Comparison of ENCODE assay signal across 17 cellular contexts in the genomic region with DNA sequence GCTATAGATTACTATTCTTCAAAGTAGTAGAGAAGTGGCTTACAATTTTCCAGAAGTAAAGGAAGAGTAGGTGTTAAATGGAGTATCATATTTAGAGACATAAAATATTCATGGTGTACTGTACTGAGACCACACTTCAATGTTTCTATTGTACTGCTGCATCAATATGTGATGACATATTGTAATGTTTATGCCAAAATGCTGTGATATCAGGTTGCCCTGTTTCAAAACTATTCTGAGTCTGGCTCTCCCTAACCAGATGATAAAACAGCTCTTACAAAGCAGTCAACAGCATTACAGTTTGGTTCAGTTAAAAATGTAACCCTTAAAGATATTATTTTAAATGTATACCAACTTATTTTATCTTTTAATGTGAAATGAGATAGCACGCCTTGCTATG. TPM values are rescaled to one million over a fixed set of nuclear protein-coding genes. Genes with fewer than 3 reads are reported as not detected.
"Had no signal": no experiment of that assay in that cellular context is flagged by ENCODE, and none has a peak within 500 bp of the region (broad histone marks: within the 10 kb centered on the region; RNA-seq: fewer than 3 reads in every experiment).

No MANE protein-coding gene starts in this region.

- H3K27ac ChIP-seq: ascending aorta, heart left ventricle, parathyroid adenoma, suprapubic skin had no signal

- H3K4me3 ChIP-seq: ascending aorta, dorsolateral prefrontal cortex, heart left ventricle, mucosa of descending colon, suprapubic skin had no signal

- H3K9me3 Mint-ChIP-seq: activated T-helper 1 cell treated with anti-CD3 and anti-CD28 coated beads, Interleukin-12 subunit alpha, Interleukin-12 subunit beta, Interleukin-2, Interleukin-4 antibody, amounts not matched to agents 30 ng/mL and 10 ng/mL and 1 ng/mL, durations not matched to agents 14 hours and 24 hours and 36 hours; naive thymus-derived CD8-positive, alpha-beta T cell had no signal

- H3K27me3 ChIP-seq: ascending aorta, dorsolateral prefrontal cortex, heart left ventricle, suprapubic skin had no signal

- H3K27me3 Mint-ChIP-seq: naive thymus-derived CD8-positive, alpha-beta T cell had no signal

- H3K4me3 Mint-ChIP-seq: activated T-helper 1 cell treated with anti-CD3 and anti-CD28 coated beads, Interleukin-12 subunit alpha, Interleukin-12 subunit beta, Interleukin-2, Interleukin-4 antibody, amounts not matched to agents 30 ng/mL and 10 ng/mL and 1 ng/mL, durations not matched to agents 14 hours and 24 hours and 36 hours; naive thymus-derived CD8-positive, alpha-beta T cell had no signal

- DNase-seq: activated CD4-positive, CD25-positive, alpha-beta regulatory T cell treated with anti-CD3 and anti-CD28 coated beads, Interleukin-2, amount 50 U/mL, for 72 hours; dorsolateral prefrontal cortex; foreskin melanocyte; heart left ventricle; left colon; mucosa of descending colon; stimulated activated naive CD8-positive, alpha-beta T cell treated with anti-CD3 and anti-CD28 coated beads, Interleukin-15, Interleukin-2, amounts not matched to agents 100 U/mL and 50 U/mL, for 24 hours; trophoblast cell had no signal

- H3K9me3 ChIP-seq: ascending aorta, heart left ventricle, mucosa of descending colon, suprapubic skin had no signal

- ATAC-seq: mucosa of descending colon; stimulated activated naive CD8-positive, alpha-beta T cell treated with anti-CD3 and anti-CD28 coated beads, Interleukin-15, Interleukin-2, amounts not matched to agents 100 U/mL and 50 U/mL, for 24 hours had no signal

- H3K27ac Mint-ChIP-seq: activated T-helper 1 cell treated with anti-CD3 and anti-CD28 coated beads, Interleukin-12 subunit alpha, Interleukin-12 subunit beta, Interleukin-2, Interleukin-4 antibody, amounts not matched to agents 30 ng/mL and 10 ng/mL and 1 ng/mL, durations not matched to agents 14 hours and 24 hours and 36 hours had no signal

RNA-seq across cellular contexts. Expression of a gene that starts 30.8 kb away (rescaled TPM):
- total RNA-seq: activated CD8-positive, alpha-beta memory T cell treated with anti-CD3 and anti-CD28 coated beads for 36 hours; activated T-helper 1 cell treated with anti-CD3 and anti-CD28 coated beads, Interleukin-12 subunit alpha, Interleukin-12 subunit beta, Interleukin-2, Interleukin-4 antibody, amounts not matched to agents 30 ng/mL and 10 ng/mL and 1 ng/mL, durations not matched to agents 14 hours and 24 hours and 36 hours; ascending aorta; chondrocyte; heart left ventricle; left colon; mammary epithelial cell; mucosa of descending colon; naive thymus-derived CD8-positive, alpha-beta T cell; T-helper 1 cell treated with Interleukin-12 subunit alpha and Interleukin-12 subunit beta and Interleukin-4 antibody, amounts not matched to agents 30 ng/mL and 1 ng/mL, for 36 hours had no signal
- polyA plus RNA-seq: heart left ventricle; mammary epithelial cell; naive thymus-derived CD8-positive, alpha-beta T cell had no signal
